Comparison of ENCODE assay signal across 13 cellular contexts in the genomic region with DNA sequence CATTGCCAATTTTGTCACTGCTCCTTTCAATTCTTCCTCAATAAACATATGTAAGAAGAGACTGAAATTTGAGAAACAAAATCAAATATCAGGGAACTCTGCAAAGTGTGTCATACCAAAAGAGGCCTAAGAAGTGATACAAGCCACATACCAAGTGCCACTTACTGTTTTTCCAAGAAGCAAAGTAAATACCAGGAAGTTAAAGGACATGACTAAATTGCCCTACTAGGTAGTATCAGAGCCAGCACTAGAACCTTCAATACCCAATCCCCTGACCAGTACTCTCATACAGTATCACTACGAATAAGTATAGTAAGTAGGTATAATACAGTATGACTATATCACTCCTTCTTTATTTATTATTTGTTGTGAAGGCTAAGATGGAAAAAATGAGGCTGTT. TPM values are rescaled to one million over a fixed set of nuclear protein-coding genes. Genes with fewer than 3 reads are reported as not detected.
DNase-seq lines count a peak whose midpoint lies in the region; ATAC-seq and TF ChIP-seq lines count a peak whose summit lies in the region.
"Had no signal": no experiment of that assay in that cellular context is flagged by ENCODE, and none has a peak within 500 bp of the region (broad histone marks: within the 10 kb centered on the region; RNA-seq: fewer than 3 reads in every experiment).

No MANE protein-coding gene starts in this region.

- H3K4me1 ChIP-seq in GM23248 (ENCODE audit: insufficient read depth) (peaks cover 76% of the 10 kb centered on the region), skeletal muscle satellite cell (ENCODE audit: control insufficient read depth, insufficient read depth, low read length) (peaks cover 89% of the 10 kb centered on the region)
- H3K4me1 ChIP-seq: colonic mucosa had no signal

- H3K27me3 ChIP-seq in GM23248 (replicated peaks; ENCODE audit: insufficient read depth) (no peaks in the 10 kb centered on the region), brain microvascular endothelial cell (replicated peaks) (no peaks in the 10 kb centered on the region), skeletal muscle satellite cell (ENCODE audit: control insufficient read depth, insufficient read depth, low read length) (no peaks in the 10 kb centered on the region)
- H3K27me3 ChIP-seq: colonic mucosa had no signal

- no peak for TF ChIP-seq CTCF in brain microvascular endothelial cell (IDR thresholded peaks at IDR 0.05; ENCODE audit: low read depth, low read length, missing control alignments)

- peaks cover under 1% of the 10 kb centered on the region; the same call in 1 of the 2 replicates for H3K36me3 ChIP-seq in GM23248 (ENCODE audit: low read depth)
- H3K36me3 ChIP-seq in brain microvascular endothelial cell (replicated peaks), result peaks cover 4% of the 10 kb centered on the region
- H3K36me3 ChIP-seq in skeletal muscle satellite cell (ENCODE audit: insufficient read depth, low read length), result peaks cover 7% of the 10 kb centered on the region
- H3K36me3 ChIP-seq: colonic mucosa had no signal

- H3F3A ChIP-seq in GM23248 (ENCODE audit: insufficient read depth), result peaks cover 54% of the 10 kb centered on the region

- H3K27ac ChIP-seq in GM23248 (peak overlapping the region; percentile 4; the same call in 1 of the 2 replicates), brain microvascular endothelial cell (peak overlapping the region; percentile 54)
- H3K27ac ChIP-seq: colonic mucosa had no signal

- H3K79me2 ChIP-seq in GM23248 (ENCODE audit: insufficient read depth), result peaks cover 98% of the 10 kb centered on the region

- no peaks in the 10 kb centered on the region for H4K20me1 ChIP-seq in GM23248 (ENCODE audit: insufficient read depth)

- 100% methylated on average over 1 of the region's 1 CpG for WGBS in GM23248 (ENCODE audit: low coverage in 1 of 2, low lambda C conversion rate in 2 of 2, missing lambda C conversion rate in 2 of 2), 2 experiments

- no peak overlapping the region for H3K4me3 ChIP-seq in GM23248
- H3K4me3 ChIP-seq in brain microvascular endothelial cell (ENCODE audit: low read depth, low read length), result no peak overlapping the region
- no peak overlapping the region for H3K4me3 ChIP-seq in skeletal muscle satellite cell (ENCODE audit: low read length)
- H3K4me3 ChIP-seq: colonic mucosa had no signal

- no peak overlapping the region for H3K4me2 ChIP-seq in GM23248 (ENCODE audit: unreplicated experiment)
- H3K4me2 ChIP-seq in skeletal muscle satellite cell (ENCODE audit: low read length), result peak overlapping the region; percentile 72

- ATAC-seq in HG02759 (IDR thresholded peaks at IDR 0.05; ENCODE audit: unreplicated experiment), result no peak

- H3K9ac ChIP-seq in GM23248 (no peak overlapping the region), skeletal muscle satellite cell (ENCODE audit: low read depth, low read length) (peak overlapping the region; percentile 33)

- in situ Hi-C loops in GM23248 (cut with MboI), result no loop called here
- in situ Hi-C loops in brain microvascular endothelial cell (cut with HindIII; ENCODE audit: low pct_ligation_motif_present, low sequenced_read_pairs), result no loop called here

- DNase-seq in GM23248, result no peak
- DNase-seq in RPMI7951 (ENCODE audit: low read depth), result peak; percentile 23
- DNase-seq in brain microvascular endothelial cell, result no peak
- no peak for DNase-seq in germinal center (ENCODE audit: low spot score)
- no peak for DNase-seq in NCI-H748 treated with DMSO at 0.1 percent for 48 hours (lab: John Stamatoyannopoulos, UW)
- DNase-seq: colonic mucosa; kidney glomerular epithelial cell; NCI-H2081; posterior cingulate gyrus; stimulated activated CD4-positive, alpha-beta T cell treated with anti-CD3 and anti-CD28 coated beads, Interleukin-2, amount 100 ng/mL, for 24 hours; T1000 had no signal

- no peaks in the 10 kb centered on the region for H3K9me2 ChIP-seq in GM23248 (ENCODE audit: insufficient read depth)

- no peak overlapping the region for H2AFZ ChIP-seq in GM23248

- H3K9me3 ChIP-seq in GM23248 (ENCODE audit: low read depth), result no peaks in the 10 kb centered on the region
- no peaks in the 10 kb centered on the region for H3K9me3 ChIP-seq in skeletal muscle satellite cell (replicated peaks; ENCODE audit: low read length)
- H3K9me3 ChIP-seq: colonic mucosa had no signal

RNA-seq across cellular contexts. Expression of a gene that starts 13.6 kb away (rescaled TPM):
- total RNA-seq in GM23248 (2014; rRNA removed; shearing (Covaris generic)), result 22.1 and 23.7 TPM in 2 replicates
- polyA plus RNA-seq in GM23248 (2016; fragmentation: Nextera tagmentation; extraction: Ambion mirVana), result 6.8 and 7.4 TPM in 2 replicates
- 9.4 and 14.8 TPM in 2 replicates for total RNA-seq in RPMI7951 (2014; rRNA removed; shearing (Covaris generic))
- 14.0 and 15.0 TPM in 2 replicates for total RNA-seq in skeletal muscle satellite cell (2012; rRNA removed)
